In genomic region chr11:75479598-75479986, GRCh38 we compare ENCODE assay signal across 24 cellular contexts. TPM values are rescaled to one million over a fixed set of nuclear protein-coding genes. Genes with fewer than 3 reads are reported as not detected.
DNase-seq lines count a peak whose midpoint lies in the region; ATAC-seq and TF ChIP-seq lines count a peak whose summit lies in the region.
"Had no signal": no experiment of that assay in that cellular context is flagged by ENCODE, and none has a peak within 500 bp of the region (broad histone marks: within the 10 kb centered on the region; RNA-seq: fewer than 3 reads in every experiment).

No MANE protein-coding gene starts in this region.

- no peak overlapping the region for H3K4me3 ChIP-seq in sigmoid colon
- H3K4me3 ChIP-seq: A549, MG63, SJSA1 had no signal

- H3K9me3 Mint-ChIP-seq in activated naive CD8-positive, alpha-beta T cell treated with anti-CD3 and anti-CD28 coated beads, Interleukin-2, amount 10 ng/mL, durations not matched to agents 7 days and 5 days = no peaks in the 10 kb centered on the region
- no peaks in the 10 kb centered on the region for H3K9me3 Mint-ChIP-seq in activated naive CD8-positive, alpha-beta T cell treated with anti-CD3 and anti-CD28 coated beads, Interleukin-2, amount 50 U/mL, for 24 hours
- no peaks in the 10 kb centered on the region for H3K9me3 Mint-ChIP-seq in endothelial cell (ENCODE audit: unreplicated experiment)
- H3K9me3 Mint-ChIP-seq: CD8-positive, alpha-beta T cell; IgD-negative memory B cell had no signal

- WGBS in sigmoid colon, 2 donors = 72 to 79% methylated on average over 2 of the region's 2 CpGs

- H3K27me3 Mint-ChIP-seq in activated naive CD8-positive, alpha-beta T cell treated with anti-CD3 and anti-CD28 coated beads, Interleukin-2, amount 10 ng/mL, durations not matched to agents 7 days and 5 days = no peaks in the 10 kb centered on the region
- no peaks in the 10 kb centered on the region for H3K27me3 Mint-ChIP-seq in activated naive CD8-positive, alpha-beta T cell treated with anti-CD3 and anti-CD28 coated beads, Interleukin-2, amount 50 U/mL, for 24 hours
- H3K27me3 Mint-ChIP-seq in endothelial cell (ENCODE audit: unreplicated experiment) = peaks cover 23% of the 10 kb centered on the region
- H3K27me3 Mint-ChIP-seq: IgD-negative memory B cell had no signal

- ATAC-seq in activated naive CD8-positive, alpha-beta T cell treated with anti-CD3 and anti-CD28 coated beads, Interleukin-2, amount 10 ng/mL, durations not matched to agents 7 days and 5 days (ENCODE audit: low read depth) = no peak
- ATAC-seq in activated naive CD8-positive, alpha-beta T cell treated with anti-CD3 and anti-CD28 coated beads, Interleukin-2, amount 50 U/mL, for 24 hours = no peak
- ATAC-seq: A549; CD8-positive, alpha-beta T cell; Right ventricle myocardium inferior had no signal

- TF ChIP-seq POLR2A in sigmoid colon (IDR thresholded peaks at IDR 0.05) = no peak

- POLR2A ChIA-PET in activated naive CD8-positive, alpha-beta T cell treated with anti-CD3 and anti-CD28 coated beads, Interleukin-2, amount 10 ng/mL, durations not matched to agents 7 days and 5 days (lab: Charles Lee) = no interaction called here

- peak overlapping the region; percentile 1 for H3K27ac Mint-ChIP-seq in activated naive CD8-positive, alpha-beta T cell treated with anti-CD3 and anti-CD28 coated beads, Interleukin-2, amount 10 ng/mL, durations not matched to agents 7 days and 5 days
- H3K27ac Mint-ChIP-seq in activated naive CD8-positive, alpha-beta T cell treated with anti-CD3 and anti-CD28 coated beads, Interleukin-2, amount 50 U/mL, for 24 hours = no peak overlapping the region
- peak overlapping the region; percentile 64 for H3K27ac Mint-ChIP-seq in endothelial cell (ENCODE audit: unreplicated experiment)
- H3K27ac Mint-ChIP-seq: CD8-positive, alpha-beta T cell had no signal

- TF ChIP-seq CTCF in endothelial cell (IDR thresholded peaks at IDR 0.05; ENCODE audit: unreplicated experiment) (no peak), sigmoid colon (IDR thresholded peaks at IDR 0.05) (no peak)

- H3K4me3 Mint-ChIP-seq in activated naive CD8-positive, alpha-beta T cell treated with anti-CD3 and anti-CD28 coated beads, Interleukin-2, amount 10 ng/mL, durations not matched to agents 7 days and 5 days = no peak overlapping the region
- H3K4me3 Mint-ChIP-seq in activated naive CD8-positive, alpha-beta T cell treated with anti-CD3 and anti-CD28 coated beads, Interleukin-2, amount 50 U/mL, for 24 hours = no peak overlapping the region
- H3K4me3 Mint-ChIP-seq in endothelial cell (ENCODE audit: unreplicated experiment) = no peak overlapping the region
- H3K4me3 Mint-ChIP-seq: CD8-positive, alpha-beta T cell had no signal

- peaks cover 23% of the 10 kb centered on the region for H3K4me1 Mint-ChIP-seq in activated naive CD8-positive, alpha-beta T cell treated with anti-CD3 and anti-CD28 coated beads, Interleukin-2, amount 10 ng/mL, durations not matched to agents 7 days and 5 days
- H3K4me1 Mint-ChIP-seq in activated naive CD8-positive, alpha-beta T cell treated with anti-CD3 and anti-CD28 coated beads, Interleukin-2, amount 50 U/mL, for 24 hours = peaks cover 14% of the 10 kb centered on the region
- peaks cover 70% of the 10 kb centered on the region for H3K4me1 Mint-ChIP-seq in endothelial cell (ENCODE audit: unreplicated experiment)

- intact Hi-C loops in sigmoid colon (cut with DNase I) = no loop called here

- H3K9me3 ChIP-seq in sigmoid colon = no peaks in the 10 kb centered on the region
- H3K9me3 ChIP-seq: A549, MG63, SJSA1 had no signal

- no peak for DNase-seq in activated naive CD8-positive, alpha-beta T cell treated with anti-CD3 and anti-CD28 coated beads, Interleukin-2, amount 10 ng/mL, durations not matched to agents 7 days and 5 days
- DNase-seq in activated naive CD8-positive, alpha-beta T cell treated with anti-CD3 and anti-CD28 coated beads, Interleukin-2, amount 50 U/mL, for 24 hours = no peak
- peak; percentile 21 for DNase-seq in NCI-H1092 (lab: John Stamatoyannopoulos, UW)
- no peak for DNase-seq in endothelial cell (ENCODE audit: low spot score)
- DNase-seq in AG08396 (ENCODE audit: low spot score) = no peak
- no peak for DNase-seq in sigmoid colon
- no peak for DNase-seq in activated naive CD4-positive, alpha-beta T cell (lab: John Stamatoyannopoulos, UW)
- DNase-seq: Calu3; CD8-positive, alpha-beta T cell; DMS53; GDM1; Kasumi-1; MG63; NCI-H1048; NCI-H146; NCI-H2029; NCI-H2227 treated with DMSO at 0.1 percent for 48 hours; NCI-H510A treated with DMSO at 0.1 percent for 48 hours; NCI-H82 had no signal

- peaks cover 0 to 20% (median 10%) of the 10 kb centered on the region in 4 donors for H3K4me1 ChIP-seq in sigmoid colon
- H3K4me1 ChIP-seq: SJSA1 had no signal

- peaks cover 5% of the 10 kb centered on the region for H3K36me3 Mint-ChIP-seq in activated naive CD8-positive, alpha-beta T cell treated with anti-CD3 and anti-CD28 coated beads, Interleukin-2, amount 10 ng/mL, durations not matched to agents 7 days and 5 days
- H3K36me3 Mint-ChIP-seq in activated naive CD8-positive, alpha-beta T cell treated with anti-CD3 and anti-CD28 coated beads, Interleukin-2, amount 50 U/mL, for 24 hours (ENCODE audit: low read depth) = no peaks in the 10 kb centered on the region
- H3K36me3 Mint-ChIP-seq in endothelial cell (ENCODE audit: low read depth, unreplicated experiment) = peaks cover 56% of the 10 kb centered on the region
- H3K36me3 Mint-ChIP-seq: CD8-positive, alpha-beta T cell had no signal

- H3K27ac ChIP-seq in sigmoid colon = no peak overlapping the region
- H3K27ac ChIP-seq: A549, SJSA1 had no signal

- no peaks in the 10 kb centered on the region for H3K27me3 ChIP-seq in sigmoid colon
- H3K27me3 ChIP-seq: MG63, SJSA1 had no signal

- no peak for TF ChIP-seq EP300 in sigmoid colon (IDR thresholded peaks at IDR 0.05)

- H3K36me3 ChIP-seq in sigmoid colon = no peaks in the 10 kb centered on the region
- H3K36me3 ChIP-seq: MG63, SJSA1 had no signal

RNA-seq across cellular contexts. Expression of gene GDPD5, which starts 46.1 kb away (rescaled TPM):
- 10 to 100 TPM; 35.7 to 38.4 TPM for total RNA-seq in activated naive CD8-positive, alpha-beta T cell treated with anti-CD3 and anti-CD28 coated beads, Interleukin-2, amount 10 ng/mL, durations not matched to agents 7 days and 5 days
- total RNA-seq in endothelial cell (ENCODE audit: unreplicated experiment) (674 TPM), sigmoid colon (1 to 10 TPM; 4.3 to 7.5 (median 5.8) TPM)
- polyA plus RNA-seq in sigmoid colon = 1 to 10 TPM in 2 of 3 donors, not detected in 1; 2.4 to 8.1 TPM

RNA-seq across cellular contexts. Expression of gene KLHL35, which starts 46.6 kb away (rescaled TPM):
- under 1 TPM; 0.55 to 0.65 TPM for total RNA-seq in activated naive CD8-positive, alpha-beta T cell treated with anti-CD3 and anti-CD28 coated beads, Interleukin-2, amount 10 ng/mL, durations not matched to agents 7 days and 5 days
- total RNA-seq in endothelial cell (ENCODE audit: unreplicated experiment) = 2.8 TPM
- total RNA-seq in sigmoid colon = 1 to 10 TPM in 1 of 4 donors, under 1 TPM in 1, not detected in 2; 0.81 to 1.1 TPM
- polyA plus RNA-seq in sigmoid colon = under 1 TPM in 1 of 3 donors, not detected in 2; 0.41 TPM
- total RNA-seq: H4 had no signal

Comparison
In these comparisons a context has a peak if more than half of its experiments do, and no peak if none do; other contexts are left out.
1. RNA of gene GDPD5, which starts 46.1 kb away (total RNA-seq): 674 TPM in endothelial cell (single experiment); 35.7 to 38.4 TPM in activated naive CD8-positive, alpha-beta T cell treated with anti-CD3 and anti-CD28 coated beads, Interleukin-2, amount 10 ng/mL, durations not matched to agents 7 days and 5 days and 4.3 to 7.5 TPM in sigmoid colon; every median in the first group is over 10 times any median in the second.